1 cellular context compared by ENCODE assay signal in genomic region chr6:5995705-5996686, GRCh38.
A peak's percentile ranks its signal among the peaks of the same experiment; 100 is the strongest.
TF ChIP-seq lines count a peak whose summit lies in the region.

No MANE protein-coding gene starts in this region.

TF ChIP-seq in HEK293, 187 proteins besides CTCF, POLR2A, EP300 and RAD21 (continued from another document):
- TF ChIP-seq ZNF639 (tag by site-specific recombination; IDR thresholded peaks at IDR 0.05) (0 out of 2 replicates have a peak, but pooled peaks have one; percentile 29), ZNF341 (tag by site-specific recombination; IDR thresholded peaks at IDR 0.05; ENCODE audit: low read depth) (peak; percentile 97), ZNF510 (tag by site-specific recombination; IDR thresholded peaks at IDR 0.05; ENCODE audit: insufficient replicate concordance) (no peak), KLF9 (tag by site-specific recombination; IDR thresholded peaks at IDR 0.05; ENCODE audit: low read depth) (peak; percentile 48; the same call in 1 of the 2 replicates), MYNN (tag by site-specific recombination; IDR thresholded peaks at IDR 0.05; ENCODE audit: borderline replicate concordance) (peak; percentile 97), SP3 (tag by site-specific recombination; IDR thresholded peaks at IDR 0.05) (peak; percentile 52), ZNF558 (tag by site-specific recombination; IDR thresholded peaks at IDR 0.05) (no peak), ZBTB11 (tag by site-specific recombination; conservative IDR thresholded peaks at IDR 0.05; ENCODE audit: low read depth) (no peak), ZNF707 (tag by site-specific recombination; IDR thresholded peaks at IDR 0.05) (no peak), PRDM1 (tag by site-specific recombination; IDR thresholded peaks at IDR 0.05) (no peak), ZNF26 (tag by site-specific recombination; IDR thresholded peaks at IDR 0.05) (no peak), KLF16 (tag by site-specific recombination; IDR thresholded peaks at IDR 0.05) (no peak), PATZ1 (tag by site-specific recombination; IDR thresholded peaks at IDR 0.05) (peak; percentile 76), KLF10 (tag by site-specific recombination; IDR thresholded peaks at IDR 0.05) (peak; percentile 46; the same call in 1 of the 2 replicates), ZFP37 (tag by site-specific recombination; IDR thresholded peaks at IDR 0.05) (no peak; the same call in 1 of the 2 replicates), TRIM28 (IDR thresholded peaks at IDR 0.05; ENCODE audit: borderline replicate concordance, low read length) (no peak), ZNF623 (tag by site-specific recombination; IDR thresholded peaks at IDR 0.05) (no peak)
